Comparison of ENCODE assay signal across 16 cellular contexts in the genomic region with DNA sequence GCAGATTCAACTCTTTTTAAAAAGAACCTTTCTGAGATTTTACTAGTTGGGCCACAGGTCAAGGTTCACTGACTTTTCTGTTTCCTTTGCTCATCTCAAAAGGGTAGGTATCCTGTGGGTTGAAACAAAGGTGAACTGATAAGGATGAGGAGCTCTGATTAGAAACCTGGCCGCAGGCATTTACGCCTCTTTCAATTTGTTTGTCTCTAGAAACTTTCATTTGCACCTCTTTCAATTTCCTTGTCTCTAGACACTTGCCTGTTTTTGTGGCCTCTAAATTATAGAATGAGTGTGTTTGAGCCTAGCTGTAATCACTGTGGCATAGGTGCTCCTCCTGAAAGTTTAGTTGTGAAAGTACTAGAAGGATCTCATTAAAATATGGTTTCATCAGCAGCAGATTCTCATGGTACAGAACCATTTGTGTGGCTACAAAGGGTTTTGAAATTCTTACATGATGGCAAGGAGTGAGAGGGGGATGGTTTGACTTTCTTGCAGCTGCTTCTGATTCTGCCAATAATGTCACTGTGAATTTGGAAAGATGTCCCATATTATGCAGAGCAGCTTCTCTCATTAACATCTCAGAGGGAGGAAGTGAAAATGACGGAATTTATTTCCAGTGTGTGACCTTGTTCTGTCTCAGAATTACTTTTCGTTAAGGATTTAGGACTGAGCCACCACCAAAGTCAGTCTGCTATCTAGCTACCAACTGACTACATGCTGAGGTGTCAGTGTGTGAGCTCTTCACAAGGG.
DNase-seq lines count a peak whose midpoint lies in the region; ATAC-seq and TF ChIP-seq lines count a peak whose summit lies in the region.
"Had no signal": no experiment of that assay in that cellular context is flagged by ENCODE, and none has a peak within 500 bp of the region (broad histone marks: within the 10 kb centered on the region; RNA-seq: fewer than 3 reads in every experiment).

No MANE protein-coding gene starts in this region.

- ATAC-seq in GM18502 (IDR thresholded peaks at IDR 0.05; ENCODE audit: poor library complexity, unreplicated experiment), result peak; percentile 74
- peak; percentile 76 for ATAC-seq in GM19463 (IDR thresholded peaks at IDR 0.05; ENCODE audit: unreplicated experiment)
- peak; percentile 87 for ATAC-seq in HG02852 (IDR thresholded peaks at IDR 0.05; ENCODE audit: unreplicated experiment)
- ATAC-seq in HG03469 (IDR thresholded peaks at IDR 0.05; ENCODE audit: unreplicated experiment), result peak; percentile 92
- no peak for ATAC-seq in HG03439 (IDR thresholded peaks at IDR 0.05; ENCODE audit: unreplicated experiment)
- no peak for ATAC-seq in T-helper 17 cell
- no peak for ATAC-seq in WTC11
- ATAC-seq: activated CD4-positive, alpha-beta T cell treated with anti-CD3 and anti-CD28 coated beads for 36 hours; heart right ventricle; left cardiac atrium had no signal

- POLR2A ChIA-PET in WTC11 (lab: Charles Lee), result no interaction called here

- no peaks in the 10 kb centered on the region for H3K9me3 ChIP-seq in T-helper 17 cell (ENCODE audit: control insufficient read depth, low read length, poor library complexity, severe bottlenecking)
- H3K9me3 ChIP-seq: heart right ventricle, prostate gland, vagina had no signal

- H3K27ac Mint-ChIP-seq in type B pancreatic cell, result no peak overlapping the region
- H3K27ac Mint-ChIP-seq in T-helper 17 cell, result no peak overlapping the region
- no peak overlapping the region for H3K27ac Mint-ChIP-seq in WTC11
- H3K27ac Mint-ChIP-seq: activated CD4-positive, alpha-beta T cell treated with anti-CD3 and anti-CD28 coated beads for 36 hours; activated T-cell treated with anti-CD3 and anti-CD28 coated beads, Interleukin-2, amount 50 U/mL, for 24 hours had no signal

- TF ChIP-seq CTCF in type B pancreatic cell (conservative IDR thresholded peaks at IDR 0.05) (no peak), WTC11 (IDR thresholded peaks at IDR 0.05) (no peak)

- DNase-seq in type B pancreatic cell (ENCODE audit: extremely low spot score, unreplicated experiment), result no peak
- DNase-seq in T-helper 17 cell, result no peak
- no peak for DNase-seq in WTC11 (ENCODE audit: low spot score)
- DNase-seq: activated CD4-positive, alpha-beta T cell treated with anti-CD3 and anti-CD28 coated beads for 36 hours; activated T-cell treated with anti-CD3 and anti-CD28 coated beads, Interleukin-2, amount 50 U/mL, for 24 hours; H7; heart right ventricle; left cardiac atrium; stimulated activated CD4-positive, alpha-beta T cell treated with anti-CD3 and anti-CD28 coated beads, Interleukin-1b, Interleukin-23, amount 100 ng/mL, for 48 hours had no signal

- H3K27me3 Mint-ChIP-seq in type B pancreatic cell (no peaks in the 10 kb centered on the region), T-helper 17 cell (no peaks in the 10 kb centered on the region), WTC11 (ENCODE audit: low read depth) (no peaks in the 10 kb centered on the region)
- H3K27me3 Mint-ChIP-seq: activated CD4-positive, alpha-beta T cell treated with anti-CD3 and anti-CD28 coated beads for 36 hours had no signal

- H3K36me3 Mint-ChIP-seq in type B pancreatic cell, result peaks cover 4% of the 10 kb centered on the region
- no peaks in the 10 kb centered on the region for H3K36me3 Mint-ChIP-seq in T-helper 17 cell (ENCODE audit: low read depth)
- no peaks in the 10 kb centered on the region for H3K36me3 Mint-ChIP-seq in WTC11

- CTCF ChIA-PET in WTC11 (lab: Charles Lee), result no interaction called here

- H3K4me1 Mint-ChIP-seq in type B pancreatic cell (ENCODE audit: unreplicated experiment) (no peaks in the 10 kb centered on the region), T-helper 17 cell (no peaks in the 10 kb centered on the region), WTC11 (peaks cover 9% of the 10 kb centered on the region)
- H3K4me1 Mint-ChIP-seq: activated CD4-positive, alpha-beta T cell treated with anti-CD3 and anti-CD28 coated beads for 36 hours had no signal

- no peak overlapping the region for H3K4me3 Mint-ChIP-seq in type B pancreatic cell
- no peak overlapping the region for H3K4me3 Mint-ChIP-seq in T-helper 17 cell
- no peak overlapping the region for H3K4me3 Mint-ChIP-seq in WTC11
- H3K4me3 Mint-ChIP-seq: activated CD4-positive, alpha-beta T cell treated with anti-CD3 and anti-CD28 coated beads for 36 hours; activated T-cell treated with anti-CD3 and anti-CD28 coated beads, Interleukin-2, amount 50 U/mL, for 24 hours had no signal

- peaks cover 4% of the 10 kb centered on the region for H3K9me3 Mint-ChIP-seq in type B pancreatic cell
- H3K9me3 Mint-ChIP-seq in WTC11, result no peaks in the 10 kb centered on the region
- H3K9me3 Mint-ChIP-seq: activated T-cell treated with anti-CD3 and anti-CD28 coated beads, Interleukin-2, amount 50 U/mL, for 24 hours had no signal

TF ChIP-seq in WTC11, 78 proteins besides CTCF, POLR2A, EP300 and RAD21 (continues in another document):
- TF ChIP-seq, protein P1, sequence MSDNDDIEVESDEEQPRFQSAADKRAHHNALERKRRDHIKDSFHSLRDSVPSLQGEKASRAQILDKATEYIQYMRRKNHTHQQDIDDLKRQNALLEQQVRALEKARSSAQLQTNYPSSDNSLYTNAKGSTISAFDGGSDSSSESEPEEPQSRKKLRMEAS (CRISPR knock-in tag; IDR thresholded peaks at IDR 0.05), result no peak
- TF ChIP-seq TCF7 (CRISPR knock-in tag; IDR thresholded peaks at IDR 0.05; ENCODE audit: low read depth), result no peak
- TF ChIP-seq SOX15 (CRISPR knock-in tag; IDR thresholded peaks at IDR 0.05), result no peak
- TF ChIP-seq AR (CRISPR knock-in tag; IDR thresholded peaks at IDR 0.05), result no peak
- no peak for TF ChIP-seq ELF4 (CRISPR knock-in tag; IDR thresholded peaks at IDR 0.05; ENCODE audit: low read depth)
- no peak for TF ChIP-seq NFE2L1 (CRISPR knock-in tag; IDR thresholded peaks at IDR 0.05)
- TF ChIP-seq ZNF219 (CRISPR knock-in tag; IDR thresholded peaks at IDR 0.05; ENCODE audit: borderline replicate concordance), result no peak
- no peak for TF ChIP-seq ATF6 (CRISPR knock-in tag; IDR thresholded peaks at IDR 0.05)
- no peak for TF ChIP-seq ZNF281 (CRISPR knock-in tag; IDR thresholded peaks at IDR 0.05)

Comparison
In these comparisons a context has a peak if more than half of its experiments do, and no peak if none do; other contexts are left out.
1. ATAC-seq: peak in GM18502 (single experiment), GM19463 (single experiment), HG02852 (single experiment) and HG03469 (single experiment); none in HG03439 (single experiment), T-helper 17 cell (single experiment) and WTC11 (single experiment).